Comparison of ENCODE assay signal across 12 cellular contexts in the genomic region with DNA sequence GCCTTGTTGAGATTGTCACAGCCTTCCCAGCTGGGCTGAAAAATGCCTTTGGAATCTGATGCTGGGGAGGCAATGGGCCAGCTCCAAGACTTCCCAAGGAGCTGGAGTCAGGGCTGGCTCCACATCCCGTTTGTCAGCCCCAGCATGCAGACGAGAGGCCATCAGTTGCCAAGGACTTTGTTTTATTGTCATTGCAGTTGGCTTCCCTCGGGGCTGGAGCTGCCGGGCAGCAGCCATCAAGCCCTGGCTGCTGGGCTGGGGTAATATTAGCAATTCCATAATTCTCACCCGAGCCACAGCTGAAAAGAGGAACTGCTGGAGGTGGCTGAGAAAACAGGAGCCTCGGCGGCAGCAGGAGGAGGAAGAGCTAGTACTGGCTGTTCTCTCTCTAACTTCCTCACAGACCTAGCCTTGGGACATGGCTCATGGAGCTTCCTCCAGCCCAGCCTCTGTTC.
A peak's percentile ranks its signal among the peaks of the same experiment; 100 is the strongest.
DNase-seq lines count a peak whose midpoint lies in the region; ATAC-seq and TF ChIP-seq lines count a peak whose summit lies in the region.
"Had no signal": no experiment of that assay in that cellular context is flagged by ENCODE, and none has a peak within 500 bp of the region (broad histone marks: within the 10 kb centered on the region; RNA-seq: fewer than 3 reads in every experiment).

No MANE protein-coding gene starts in this region.

- H3K4me1 ChIP-seq in NT2/D1 (ENCODE audit: insufficient read depth, insufficient read length) = no peaks in the 10 kb centered on the region
- no peaks in the 10 kb centered on the region for H3K4me1 ChIP-seq in fibroblast of lung (ENCODE audit: control insufficient read depth, extremely low read depth, insufficient read depth, low read length)

- H3K9ac ChIP-seq in NT2/D1 (ENCODE audit: insufficient read length, low read depth) = no peak overlapping the region
- no peak overlapping the region for H3K9ac ChIP-seq in fibroblast of lung (ENCODE audit: insufficient read depth, low read length)

- no peak for TF ChIP-seq CTCF in C4-2B (conservative IDR thresholded peaks at IDR 0.05)
- TF ChIP-seq CTCF in fibroblast of lung (conservative IDR thresholded peaks at IDR 0.05 in 1 of 2, IDR thresholded peaks at IDR 0.05 in 1 of 2; ENCODE audit: low read depth in 1 of 2, low read length in 2 of 2) = no peak

- H3K27ac ChIP-seq in C4-2B = peak overlapping the region; percentile 28
- H3K27ac ChIP-seq in fibroblast of lung (ENCODE audit: insufficient read depth, low read length) = no peak overlapping the region
- H3K27ac ChIP-seq: epithelial cell of prostate had no signal

- no peaks in the 10 kb centered on the region for H3K27me3 ChIP-seq in NT2/D1 (ENCODE audit: insufficient read depth, insufficient read length)
- H3K27me3 ChIP-seq in fibroblast of lung (ENCODE audit: control insufficient read depth, insufficient read depth, low read length) = peaks cover 15% of the 10 kb centered on the region

- ATAC-seq in HG02840 (IDR thresholded peaks at IDR 0.05; ENCODE audit: low FRiP score, unreplicated experiment) = no peak
- ATAC-seq: natural killer cell treated with Interleukin-12 subunit alpha and Interleukin-12 subunit beta and Interleukin-15 and Interleukin-18, amount 100 ng/mL, for 72 hours had no signal

- no peaks in the 10 kb centered on the region for H3K79me2 ChIP-seq in fibroblast of lung (ENCODE audit: control insufficient read depth, insufficient read depth, low read length)

- H3K9me3 ChIP-seq in NT2/D1 (ENCODE audit: insufficient read depth, low read length) (no peaks in the 10 kb centered on the region), fibroblast of lung (ENCODE audit: control insufficient read depth, insufficient read depth, low read depth, low read length) (no peaks in the 10 kb centered on the region)

- peak; percentile 27 for DNase-seq in NT2/D1 (ENCODE audit: low read depth, low spot score)
- peak; percentile 41 to 79 for DNase-seq in fibroblast of lung (ENCODE audit: low read depth in 2 of 2)
- peak in 36 of 56 donors; percentile 5 to 70 (median 23) for DNase-seq in nucleus accumbens (lab: John Stamatoyannopoulos, UW)
- DNase-seq in stimulated activated naive CD4-positive, alpha-beta T cell (lab: John Stamatoyannopoulos, UW) = no peak
- DNase-seq in NCI-H187 (lab: John Stamatoyannopoulos, UW) = no peak
- DNase-seq in middle frontal gyrus (ENCODE audit: extremely low spot score, low spot score) = no peak
- DNase-seq: activated effector memory CD4-positive, alpha-beta T cell treated with Interleukin-2 at 50 U/mL for 16 hours; NCI-H1930 had no signal

- H3K4me3 ChIP-seq in NT2/D1 (ENCODE audit: insufficient read length, low read depth) (no peak overlapping the region), fibroblast of lung (replicated peaks in 1 of 4; ENCODE audit: control extremely low read depth in 1 of 4, insufficient read depth in 1 of 4, low read depth in 3 of 4, low read length in 4 of 4) (no peak overlapping the region)

- H3K4me2 ChIP-seq in fibroblast of lung (ENCODE audit: extremely low read depth, insufficient read depth, low read length) = no peak overlapping the region

- H2AFZ ChIP-seq in fibroblast of lung (ENCODE audit: low read length) = no peak overlapping the region

- no peaks in the 10 kb centered on the region for H3K36me3 ChIP-seq in NT2/D1 (ENCODE audit: insufficient read depth, insufficient read length, low read length)
- no peaks in the 10 kb centered on the region for H3K36me3 ChIP-seq in fibroblast of lung (ENCODE audit: control insufficient read depth, insufficient read depth, low read length)

- no peaks in the 10 kb centered on the region for H4K20me1 ChIP-seq in fibroblast of lung (ENCODE audit: control insufficient read depth, extremely low read depth, insufficient read depth, low read length)

Comparison
In these comparisons a context has a peak if more than half of its experiments do, and no peak if none do; other contexts are left out.
1. DNase-seq: peak in NT2/D1 (single experiment), fibroblast of lung (2 of 2) and nucleus accumbens (36 of 56); none in stimulated activated naive CD4-positive, alpha-beta T cell (0 of 6), NCI-H187 (0 of 2) and middle frontal gyrus (single experiment).